Comparison of ENCODE assay signal across 8 cellular contexts in genomic region chrX:74422576-74423288, GRCh38. TPM values are rescaled to one million over a fixed set of nuclear protein-coding genes. Genes with fewer than 3 reads are reported as not detected.
DNase-seq lines count a peak whose midpoint lies in the region; ATAC-seq, FAIRE-seq and TF ChIP-seq lines count a peak whose summit lies in the region.

No MANE protein-coding gene starts in this region.

- peak overlapping the region; percentile 3 for H3K4me3 ChIP-seq in HEK293 (ENCODE audit: low read depth, low read length)

- peaks cover 7% of the 10 kb centered on the region for H3K4me1 ChIP-seq in HEK293 (ENCODE audit: control insufficient read depth, insufficient read depth, low read length)

- H3K9me3 Mint-ChIP-seq in activated naive CD8-positive, alpha-beta T cell treated with anti-CD3 and anti-CD28 coated beads, Interleukin-2, amount 50 U/mL, for 24 hours: no peaks in the 10 kb centered on the region

- ATAC-seq in activated naive CD8-positive, alpha-beta T cell treated with anti-CD3 and anti-CD28 coated beads, Interleukin-2, amount 50 U/mL, for 24 hours: peak; percentile 20
- peak; percentile 72 for ATAC-seq in Right ventricle myocardium superior (ENCODE audit: poor library complexity)
- ATAC-seq in GM18873 (IDR thresholded peaks at IDR 0.05; ENCODE audit: low FRiP score, unreplicated experiment): no peak

- CTCF ChIA-PET in HEK293 (lab: Yijun Ruan, JAX): interaction anchor here (0.6 to 1.5 kb wide), 3 partner anchors 40 to 680 kb away, joined by 4 to 6 read pairs (median 5); no protein-coding TSS in a partner anchor

- H3K4me3 Mint-ChIP-seq in activated naive CD8-positive, alpha-beta T cell treated with anti-CD3 and anti-CD28 coated beads, Interleukin-2, amount 50 U/mL, for 24 hours: peak overlapping the region; percentile 76

- no peaks in the 10 kb centered on the region for H3K9me3 ChIP-seq in HEK293 (ENCODE audit: control insufficient read depth, insufficient read depth, low read depth, low read length)

- DNase-seq in AG08396 (ENCODE audit: low spot score) (peak; percentile 83), Right ventricle myocardium superior (peak; percentile 71), nucleus accumbens (lab: John Stamatoyannopoulos, UW) (peak in 54 of 56 donors; percentile 1 to 68 (median 26)), DMS153 (lab: John Stamatoyannopoulos, UW) (no peak), GM19239 (ENCODE audit: insufficient read length, low spot score) (no peak)
- peak; percentile 20 for DNase-seq in activated naive CD8-positive, alpha-beta T cell treated with anti-CD3 and anti-CD28 coated beads, Interleukin-2, amount 50 U/mL, for 24 hours

- peak overlapping the region; percentile 50; the same call in 1 of the 2 replicates for H3K27ac ChIP-seq in HEK293 (ENCODE audit: extremely low read depth, low read depth, low read length)

- no peak overlapping the region for H3K27ac Mint-ChIP-seq in activated naive CD8-positive, alpha-beta T cell treated with anti-CD3 and anti-CD28 coated beads, Interleukin-2, amount 50 U/mL, for 24 hours

- H3K36me3 ChIP-seq in HEK293 (ENCODE audit: control insufficient read depth in 2 of 2, insufficient read depth in 1 of 2, low read length in 2 of 2): no peaks in the 10 kb centered on the region

- H3K36me3 Mint-ChIP-seq in activated naive CD8-positive, alpha-beta T cell treated with anti-CD3 and anti-CD28 coated beads, Interleukin-2, amount 50 U/mL, for 24 hours (ENCODE audit: low read depth): no peaks in the 10 kb centered on the region

- POLR2A ChIA-PET in HEK293 (lab: Yijun Ruan, JAX): no interaction called here

- no peak for FAIRE-seq in GM19239 (lab: Jason Lieb, UNC)

- peaks cover 6% of the 10 kb centered on the region for H3K27me3 Mint-ChIP-seq in activated naive CD8-positive, alpha-beta T cell treated with anti-CD3 and anti-CD28 coated beads, Interleukin-2, amount 50 U/mL, for 24 hours

- intact Hi-C loops in Right ventricle myocardium superior (cut with DNase I): no loop called here

- peaks cover 12% of the 10 kb centered on the region for H3K4me1 Mint-ChIP-seq in activated naive CD8-positive, alpha-beta T cell treated with anti-CD3 and anti-CD28 coated beads, Interleukin-2, amount 50 U/mL, for 24 hours

- no peak for TF ChIP-seq CTCF in HEK293 (tag by site-specific recombination; IDR thresholded peaks at IDR 0.05)

TF ChIP-seq in HEK293, 187 proteins besides CTCF, POLR2A, EP300 and RAD21 (continues in another document):
- TF ChIP-seq GLI4 (tag by site-specific recombination; IDR thresholded peaks at IDR 0.05) (no peak), FEZF1 (tag by site-specific recombination; IDR thresholded peaks at IDR 0.05) (no peak; the same call in 1 of the 2 replicates), KLF16 (tag by site-specific recombination; IDR thresholded peaks at IDR 0.05) (0 out of 2 replicates have a peak, but pooled peaks have one; percentile 16), ZIC2 (tag by site-specific recombination; IDR thresholded peaks at IDR 0.05) (0 out of 2 replicates have a peak, but pooled peaks have one; percentile 36), BCL6B (tag by site-specific recombination; IDR thresholded peaks at IDR 0.05) (no peak), ZNF138 (tag by site-specific recombination; IDR thresholded peaks at IDR 0.05; ENCODE audit: borderline replicate concordance) (no peak), BCL11B (tag by site-specific recombination; IDR thresholded peaks at IDR 0.05; ENCODE audit: low read depth) (no peak), ZNF501 (tag by site-specific recombination; IDR thresholded peaks at IDR 0.05) (0 out of 2 replicates have a peak, but pooled peaks have one; percentile 25), ZBTB17 (tag by site-specific recombination; IDR thresholded peaks at IDR 0.05) (peak; percentile 37), ZNF280D (tag by site-specific recombination; IDR thresholded peaks at IDR 0.05) (no peak), ZBTB26 (tag by site-specific recombination; optimal IDR thresholded peaks at IDR 0.05) (peak; percentile 15), ZBTB20 (tag by site-specific recombination; IDR thresholded peaks at IDR 0.05) (peak; percentile 66; the same call in 1 of the 2 replicates), MZF1 (tag by site-specific recombination; IDR thresholded peaks at IDR 0.05; ENCODE audit: borderline replicate concordance) (peak; percentile 89), HOXC10 (CRISPR knock-in tag; IDR thresholded peaks at IDR 0.05) (no peak), KLF17 (tag by site-specific recombination; IDR thresholded peaks at IDR 0.05) (no peak), ZBTB8A (tag by site-specific recombination; IDR thresholded peaks at IDR 0.05) (peak; percentile 82), SP2 (tag by site-specific recombination; IDR thresholded peaks at IDR 0.05) (peak; percentile 77), ZNF692 (tag by site-specific recombination; IDR thresholded peaks at IDR 0.05) (peak; percentile 33; the same call in 1 of the 2 replicates)

RNA-seq across cellular contexts. Expression of gene SLC16A2, which starts 1.4 kb away (rescaled TPM):
- 5.7 TPM for total RNA-seq in Right ventricle myocardium superior

Comparison
In these comparisons a context has a peak if more than half of its experiments do, and no peak if none do; other contexts are left out.
1. DNase-seq: peak in AG08396 (single experiment), activated naive CD8-positive, alpha-beta T cell treated with anti-CD3 and anti-CD28 coated beads, Interleukin-2, amount 50 U/mL, for 24 hours (single experiment), Right ventricle myocardium superior (single experiment) and nucleus accumbens (54 of 56); none in DMS153 (single experiment) and GM19239 (single experiment).